In genomic region chr2:64862623-64863022, GRCh38 we compare ENCODE assay signal across 17 cellular contexts.
DNase-seq lines count a peak whose midpoint lies in the region; ATAC-seq and TF ChIP-seq lines count a peak whose summit lies in the region.
"Had no signal": no experiment of that assay in that cellular context is flagged by ENCODE, and none has a peak within 500 bp of the region (broad histone marks: within the 10 kb centered on the region; RNA-seq: fewer than 3 reads in every experiment).

No MANE protein-coding gene starts in this region.

- no peak overlapping the region for H3K27ac ChIP-seq in BLaER1
- H3K27ac ChIP-seq: ascending aorta, tibial artery had no signal

- no peaks in the 10 kb centered on the region for H3K36me3 ChIP-seq in BLaER1
- H3K36me3 ChIP-seq: ascending aorta, heart left ventricle, Peyer's patch, tibial artery had no signal

- peak overlapping the region; percentile 91; the same call in 1 of the 2 replicates for H3K4me2 ChIP-seq in BLaER1

- peaks cover 7% of the 10 kb centered on the region; the same call in 1 of the 2 replicates for H3K9me3 ChIP-seq in BLaER1
- H3K9me3 ChIP-seq: ascending aorta, Peyer's patch, tibial artery had no signal

- peaks cover 67% of the 10 kb centered on the region for H3K4me1 ChIP-seq in BLaER1

- TF ChIP-seq CTCF in GM20000 (IDR thresholded peaks at IDR 0.05; ENCODE audit: extremely low read depth, missing control alignments), result no peak

- ATAC-seq in GM19467 (IDR thresholded peaks at IDR 0.05; ENCODE audit: unreplicated experiment), result no peak
- no peak for ATAC-seq in GM19351 (IDR thresholded peaks at IDR 0.05; ENCODE audit: unreplicated experiment)
- ATAC-seq: heart left ventricle had no signal

- H3K9ac ChIP-seq in BLaER1, result no peak overlapping the region

- peaks cover 52% of the 10 kb centered on the region for H3K27me3 ChIP-seq in BLaER1
- H3K27me3 ChIP-seq: ascending aorta, heart left ventricle, Peyer's patch, tibial artery had no signal

- H3K4me3 ChIP-seq in BLaER1, result no peak overlapping the region
- H3K4me3 ChIP-seq: ascending aorta, heart left ventricle, Peyer's patch, tibial artery had no signal

- peak; percentile 32 for DNase-seq in GM20000 (ENCODE audit: low spot score)
- DNase-seq in RKO (ENCODE audit: low spot score), result peak; percentile 26
- DNase-seq in kidney tubule cell (ENCODE audit: low spot score), result peak; percentile 59
- no peak for DNase-seq in COLO668 (lab: John Stamatoyannopoulos, UW; ENCODE audit: unreplicated experiment)
- DNase-seq in NCI-H2029 treated with DMSO at 0.1 percent for 48 hours (lab: John Stamatoyannopoulos, UW), result no peak
- DNase-seq: activated CD4-positive, alpha-beta T cell treated with anti-CD3 and anti-CD28 coated beads for 4 hours; CD4-positive, alpha-beta T cell; cortex of kidney; heart left ventricle; kidney glomerular epithelial cell; NCI-H1092; Peyer's patch had no signal

- peaks cover 6% of the 10 kb centered on the region; the same call in 1 of the 2 replicates for H4K20me1 ChIP-seq in BLaER1

Comparison
In these comparisons a context has a peak if more than half of its experiments do, and no peak if none do; other contexts are left out.
1. DNase-seq: peak in GM20000 (single experiment), RKO (single experiment) and kidney tubule cell (single experiment); none in COLO668 (single experiment) and NCI-H2029 treated with DMSO at 0.1 percent for 48 hours (single experiment).